ENCODE assay signal across 11 cellular contexts in the genomic region with DNA sequence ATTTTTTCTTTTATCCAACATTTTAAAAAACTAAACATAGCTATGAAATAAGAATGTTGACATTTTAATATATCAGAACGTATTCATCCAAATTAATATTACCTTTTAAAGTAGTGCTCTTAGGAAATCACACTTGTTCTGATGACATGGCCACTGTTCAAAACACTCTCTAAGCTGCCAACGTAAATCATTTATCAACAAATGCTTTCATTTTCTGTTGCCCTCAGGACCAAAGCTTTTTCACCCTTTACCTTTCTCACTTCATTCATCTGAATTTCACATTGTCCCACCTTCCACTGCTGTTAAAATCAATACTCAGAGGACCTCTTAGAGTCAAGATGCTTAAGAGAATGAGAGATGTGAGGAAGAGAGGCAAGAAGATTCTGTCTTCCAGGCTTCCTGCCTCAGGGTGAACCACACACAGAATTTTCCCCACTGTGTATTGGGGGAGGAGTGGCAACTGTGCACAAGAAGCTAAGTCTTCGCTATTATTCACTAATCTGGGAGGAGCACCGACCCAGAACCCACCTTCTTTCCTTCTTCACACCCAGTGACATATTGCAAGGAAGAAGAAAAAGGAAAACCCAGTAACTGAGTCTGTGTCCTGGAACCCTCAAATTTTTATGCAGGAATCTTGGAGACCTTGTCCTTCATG. TPM values are rescaled to one million over a fixed set of nuclear protein-coding genes. Genes with fewer than 3 reads are reported as not detected.
DNase-seq lines count a peak whose midpoint lies in the region; ATAC-seq, FAIRE-seq and TF ChIP-seq lines count a peak whose summit lies in the region.
"Had no signal": no experiment of that assay in that cellular context is flagged by ENCODE, and none has a peak within 500 bp of the region (broad histone marks: within the 10 kb centered on the region; RNA-seq: fewer than 3 reads in every experiment).

No MANE protein-coding gene starts in this region.

- H3K9me2 ChIP-seq in PC-9 (ENCODE audit: insufficient read depth): no peaks in the 10 kb centered on the region

- no peaks in the 10 kb centered on the region for H3K27me3 ChIP-seq in PC-9 (ENCODE audit: insufficient read depth, low read depth)
- H3K27me3 ChIP-seq: BLaER1 treated with 17β-estradiol and CSF1 and Interleukin-3, amounts not matched to agents 10 nM and 100 nM had no signal

- CTCF ChIA-PET in A549 (lab: Yijun Ruan, JAX) (interaction anchor here (0.6 to 2.1 kb wide), 9 partner anchors 10 to 431 kb away, joined by 3 to 7 read pairs (median 4); a partner anchor contains a TSS), PC-9 (lab: Charles Lee) (interaction anchor here (0.6 to 1.4 kb wide), 7 partner anchors 21 to 452 kb away, joined by 3 to 17 read pairs (median 4); a partner anchor contains a TSS)

- no peaks in the 10 kb centered on the region for H3K27me3 Mint-ChIP-seq in activated T-helper 17 cell treated with anti-CD3 and anti-CD28 coated beads, Interleukin-2, amount 50 U/mL, for 72 hours
- H3K27me3 Mint-ChIP-seq: activated naive CD8-positive, alpha-beta T cell treated with anti-CD3 and anti-CD28 coated beads for 36 hours had no signal

- H3K4me1 ChIP-seq in A549 (peaks cover 40% of the 10 kb centered on the region), PC-9 (replicated peaks; ENCODE audit: insufficient read depth) (peaks cover 38% of the 10 kb centered on the region)

- DNase-seq in A549 (ENCODE audit: low read depth in 1 of 2, low spot score in 1 of 2): peak; percentile 39 to 49
- DNase-seq in PC-9: no peak
- DNase-seq in Right ventricle myocardium superior: no peak
- no peak for DNase-seq in GOT3 (lab: John Stamatoyannopoulos, UW)
- no peak for DNase-seq in cerebellar cortex (ENCODE audit: low spot score)
- DNase-seq: activated naive CD8-positive, alpha-beta T cell treated with anti-CD3 and anti-CD28 coated beads for 36 hours had no signal

- no peaks in the 10 kb centered on the region for H3K9me3 Mint-ChIP-seq in activated T-helper 17 cell treated with anti-CD3 and anti-CD28 coated beads, Interleukin-2, amount 50 U/mL, for 72 hours
- H3K9me3 Mint-ChIP-seq: T-helper 1 cell treated with Interleukin-12 subunit alpha and Interleukin-12 subunit beta and Interleukin-4 antibody, amounts not matched to agents 30 μg/mL and 1 μg/mL, for 36 hours had no signal

- peak overlapping the region; percentile 30; the same call in 1 of the 2 replicates for H2AFZ ChIP-seq in PC-9

- POLR2A ChIA-PET in A549 (lab: Yijun Ruan, JAX) (interaction anchor here (0.6 to 1.0 kb wide), 3 partner anchors 21 to 406 kb away, joined by 3 to 7 read pairs (median 4); a partner anchor contains a TSS), PC-9 (lab: Charles Lee; ENCODE audit: unreplicated experiment) (interaction anchor here (0.6 to 0.7 kb wide), 2 partner anchors 21 to 103 kb away, joined by 3 to 4 read pairs; a partner anchor contains a TSS)

- H3K4me3 ChIP-seq in A549 (peak overlapping the region; percentile 25; the same call in 2 of the 3 replicates), PC-9 (peak overlapping the region; percentile 8; the same call in 1 of the 2 replicates)
- H3K4me3 ChIP-seq: BLaER1 treated with 17β-estradiol and CSF1 and Interleukin-3, amounts not matched to agents 10 nM and 100 nM had no signal

- peaks cover 37% of the 10 kb centered on the region for H3F3A ChIP-seq in PC-9 (ENCODE audit: insufficient read depth, low read depth)

- WGBS in A549 (ENCODE audit: missing lambda C conversion rate): 3% methylated on average over 4 of the region's 4 CpGs

- ATAC-seq in A549: peak; percentile 82 to 90
- peak; percentile 81 for ATAC-seq in GM19438 (IDR thresholded peaks at IDR 0.05; ENCODE audit: low read depth, unreplicated experiment)
- ATAC-seq in Right ventricle myocardium superior (ENCODE audit: poor library complexity): peak; percentile 47
- no peak for ATAC-seq in activated T-helper 17 cell treated with anti-CD3 and anti-CD28 coated beads, Interleukin-2, amount 50 U/mL, for 72 hours (replicated peaks)
- no peak for ATAC-seq in GM18502 (IDR thresholded peaks at IDR 0.05; ENCODE audit: poor library complexity, unreplicated experiment)

- TF ChIP-seq CTCF in A549 (IDR thresholded peaks at IDR 0.05) (no peak), PC-9 (conservative IDR thresholded peaks at IDR 0.05) (no peak)

- H3K27ac ChIP-seq in A549 (peak overlapping the region; percentile 71 to 85), PC-9 (peak overlapping the region; percentile 90)
- H3K27ac ChIP-seq: BLaER1 treated with 17β-estradiol and CSF1 and Interleukin-3, amounts not matched to agents 10 nM and 100 nM had no signal

- no peak for TF ChIP-seq POLR2A in A549 (IDR thresholded peaks at IDR 0.05; ENCODE audit: low read length)

- H3K4me2 ChIP-seq in A549 (peak overlapping the region; percentile 93), PC-9 (peak overlapping the region; percentile 60)

- FAIRE-seq in A549 (lab: Jason Lieb, UNC): no peak

- peaks cover 2% of the 10 kb centered on the region for H3K4me1 Mint-ChIP-seq in activated T-helper 17 cell treated with anti-CD3 and anti-CD28 coated beads, Interleukin-2, amount 50 U/mL, for 72 hours

- intact Hi-C loops in PC-9 (cut with micrococcal nuclease; ENCODE audit: unreplicated experiment): loop anchor here (1.0 to 5.0 kb wide), 8 partner anchors 21 to 397 kb away; a partner anchor contains a TSS
- intact Hi-C loops in Right ventricle myocardium superior (cut with DNase I): no loop called here

- peaks cover 35% of the 10 kb centered on the region for H3K79me2 ChIP-seq in PC-9 (ENCODE audit: low read depth)

- no peaks in the 10 kb centered on the region for H4K20me1 ChIP-seq in PC-9 (ENCODE audit: insufficient read depth)
- H4K20me1 ChIP-seq: BLaER1 treated with 17β-estradiol and CSF1 and Interleukin-3, amounts not matched to agents 10 nM and 100 nM had no signal

- H3K36me3 Mint-ChIP-seq in activated T-helper 17 cell treated with anti-CD3 and anti-CD28 coated beads, Interleukin-2, amount 50 U/mL, for 72 hours (ENCODE audit: low read depth): peaks cover 10% of the 10 kb centered on the region

- H3K9me3 ChIP-seq in A549: no peaks in the 10 kb centered on the region
- H3K9me3 ChIP-seq in PC-9 (ENCODE audit: insufficient read depth, low read depth): no peaks in the 10 kb centered on the region; the same call in 1 of the 2 replicates

- TF ChIP-seq RAD21 in A549 (conservative IDR thresholded peaks at IDR 0.05 in 1 of 2, IDR thresholded peaks at IDR 0.05 in 1 of 2): no peak

- TSS peak; percentile 85 for BruUV-seq in PC-9 (replicated peaks; lab: Mats Ljungman, UMichigan)

- no peak overlapping the region for H3K27ac Mint-ChIP-seq in activated T-helper 17 cell treated with anti-CD3 and anti-CD28 coated beads, Interleukin-2, amount 50 U/mL, for 72 hours
- H3K27ac Mint-ChIP-seq: activated naive CD8-positive, alpha-beta T cell treated with anti-CD3 and anti-CD28 coated beads for 36 hours; T-helper 1 cell treated with Interleukin-12 subunit alpha and Interleukin-12 subunit beta and Interleukin-4 antibody, amounts not matched to agents 30 μg/mL and 1 μg/mL, for 36 hours had no signal

- H3K36me3 ChIP-seq in PC-9 (ENCODE audit: low read depth): peaks cover 27% of the 10 kb centered on the region

- no peak for TF ChIP-seq EP300 in A549 (IDR thresholded peaks at IDR 0.05)

- H3K4me3 Mint-ChIP-seq in activated T-helper 17 cell treated with anti-CD3 and anti-CD28 coated beads, Interleukin-2, amount 50 U/mL, for 72 hours: no peak overlapping the region
- H3K4me3 Mint-ChIP-seq: activated naive CD8-positive, alpha-beta T cell treated with anti-CD3 and anti-CD28 coated beads for 36 hours; T-helper 1 cell treated with Interleukin-12 subunit alpha and Interleukin-12 subunit beta and Interleukin-4 antibody, amounts not matched to agents 30 μg/mL and 1 μg/mL, for 36 hours had no signal

TF ChIP-seq in A549, 52 proteins besides CTCF, POLR2A, EP300 and RAD21:
- TF ChIP-seq CEBPB (IDR thresholded peaks at IDR 0.05): 0 out of 4 replicates have a peak, but pooled peaks of 1 of the 2 experiments have one; percentile 0
- TF ChIP-seq ESRRA (IDR thresholded peaks at IDR 0.05; ENCODE audit: borderline replicate concordance, low read length): no peak

RNA-seq across cellular contexts. Expression of a gene that starts 21.0 kb away (rescaled TPM):
- polyA plus RNA-seq in A549 (2011; rRNA removed): 108 and 118 TPM in 2 replicates
- polyA plus RNA-seq in A549 (2012; cell fraction: cytosol; rRNA removed): 39.3 and 43.4 TPM in 2 replicates
- polyA plus RNA-seq in A549 (2012; cell fraction: nucleus; rRNA removed): 12.1 and 19.5 TPM in 2 replicates
- 43.4 to 49.6 TPM (median 49.5 TPM) in 3 replicates for polyA plus RNA-seq in A549 (2017; fragmentation: RNase III; extraction: RNeasy Plus Mini Kit Qiagen cat#74134 plus additional on column Dnase treatment)
- polyA minus RNA-seq in A549 (2011; rRNA and poly(A)+ RNA removed): 27.7 and 29.1 TPM in 2 replicates
- 72.4 and 73.9 TPM in 2 replicates for total RNA-seq in PC-9 (2021)
- total RNA-seq in Right ventricle myocardium superior: 113 TPM
- total RNA-seq in activated T-helper 17 cell treated with anti-CD3 and anti-CD28 coated beads, Interleukin-2, amount 50 U/mL, for 72 hours: 10 to 100 TPM; 12.0 to 12.1 TPM

Comparison
In these comparisons a context has a peak if more than half of its experiments do, and no peak if none do; other contexts are left out.
1. ATAC-seq: peak in A549 (2 of 2), GM19438 (single experiment) and Right ventricle myocardium superior (single experiment); none in activated T-helper 17 cell treated with anti-CD3 and anti-CD28 coated beads, Interleukin-2, amount 50 U/mL, for 72 hours (single experiment) and GM18502 (single experiment).
2. DNase-seq: peak in A549 (2 of 2); none in PC-9 (0 of 2), Right ventricle myocardium superior (single experiment), GOT3 (single experiment) and cerebellar cortex (single experiment).